Comparison of ENCODE assay signal across 21 cellular contexts in genomic region chr6:19972221-19972620, GRCh38.
"Had no signal": no experiment of that assay in that cellular context is flagged by ENCODE, and none has a peak within 500 bp of the region (broad histone marks: within the 10 kb centered on the region; RNA-seq: fewer than 3 reads in every experiment).

No MANE protein-coding gene starts in this region.

- H3K27ac Mint-ChIP-seq: mesothelial cell of epicardium had no signal

- H3K4me1 ChIP-seq: esophagus squamous epithelium, gastrocnemius medialis, heart right ventricle, left lung, lower lobe of right lung had no signal

- H3K4me3 Mint-ChIP-seq: mesothelial cell of epicardium had no signal

- H3K4me3 ChIP-seq: coronary artery, dorsolateral prefrontal cortex, esophagus squamous epithelium, gastrocnemius medialis, heart right ventricle, left lung, lower lobe of right lung, mucosa of descending colon had no signal

- H3K27ac ChIP-seq: coronary artery, dorsolateral prefrontal cortex, esophagus squamous epithelium, gastrocnemius medialis, heart right ventricle, left lung, lower lobe of right lung had no signal

- DNase-seq: dermis blood vessel endothelial cell; dorsolateral prefrontal cortex; effector CD4-positive, alpha-beta T cell; effector memory CD4-positive, alpha-beta T cell; esophagus squamous epithelium; foreskin fibroblast; foreskin melanocyte; gastrocnemius medialis; glutamatergic neuron; head of caudate nucleus; heart right ventricle; hippocampal formation; left cardiac atrium; left lung; left ventricle myocardium superior; lower lobe of right lung; mesenchymal stem cell; mucosa of descending colon had no signal

- H3K27me3 ChIP-seq: esophagus squamous epithelium, gastrocnemius medialis, heart right ventricle, left lung had no signal

- H3K36me3 ChIP-seq: esophagus squamous epithelium, gastrocnemius medialis, heart right ventricle, left lung, lower lobe of right lung had no signal

- H3K9me3 ChIP-seq: esophagus squamous epithelium, gastrocnemius medialis, left lung, lower lobe of right lung, mucosa of descending colon had no signal

- ATAC-seq: esophagus mucosa, gastrocnemius medialis, heart right ventricle, left cardiac atrium, left lung, left ventricle myocardium superior, lower lobe of right lung, mucosa of descending colon had no signal

- H3K36me3 Mint-ChIP-seq: mesothelial cell of epicardium had no signal
